In the genomic region with DNA sequence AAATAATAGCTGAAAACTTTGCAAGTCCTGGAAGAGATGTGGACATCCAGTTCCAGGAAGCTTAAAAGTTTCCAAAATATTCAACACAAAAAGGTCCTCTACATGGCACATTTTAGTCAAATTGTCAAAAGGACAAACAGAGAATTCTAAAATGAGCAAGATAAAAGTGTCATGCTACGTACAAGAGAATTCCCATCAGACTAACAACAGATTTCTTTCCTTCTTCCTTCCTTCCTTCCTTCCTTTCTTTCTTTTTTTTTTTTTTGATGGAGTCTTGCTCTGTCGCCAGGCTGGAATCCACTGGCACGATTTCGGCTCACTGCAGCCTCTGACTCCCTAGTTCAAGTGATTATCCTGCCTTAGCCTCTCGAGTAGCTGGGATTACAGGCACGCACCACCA, we compare ENCODE assay signal across 39 cellular contexts. TPM values are rescaled to one million over a fixed set of nuclear protein-coding genes. Genes with fewer than 3 reads are reported as not detected.
"Had no signal": no experiment of that assay in that cellular context is flagged by ENCODE, and none has a peak within 500 bp of the region (broad histone marks: within the 10 kb centered on the region; RNA-seq: fewer than 3 reads in every experiment).

No MANE protein-coding gene starts in this region.

- H3K4me3 ChIP-seq: MG63 had no signal

- DNase-seq: Karpas-422, Kasumi-1, MG63, MM.1S, MV-4-11, NCI-H1048, NCI-H1092, NCI-H1092 treated with DMSO at 0.1 percent for 48 hours, NCI-H1105, NCI-H1105 treated with DMSO at 0.1 percent for 48 hours, NCI-H1417, NCI-H1417 treated with DMSO at 0.1 percent for 48 hours, NCI-H1436, NCI-H1436 treated with DMSO at 0.1 percent for 48 hours, NCI-H146, NCI-H1694, NCI-H1694 treated with DMSO at 0.1 percent for 48 hours, NCI-H187, NCI-H187 treated with DMSO at 0.1 percent for 48 hours, NCI-H1930, NCI-H2029, NCI-H2029 treated with DMSO at 0.1 percent for 48 hours, NCI-H2081, NCI-H2081 treated with DMSO at 0.1 percent for 48 hours, NCI-H2107, NCI-H2171, NCI-H2171 treated with DMSO at 0.1 percent for 48 hours, NCI-H2227 treated with DMSO at 0.1 percent for 48 hours, NCI-H226, NCI-H345, NCI-H446, NCI-H446 treated with DMSO at 0.1 percent for 48 hours, NCI-H510A, NCI-H510A treated with DMSO at 0.1 percent for 48 hours, NCI-H524 had no signal

- H3K36me3 ChIP-seq: MG63 had no signal

RNA-seq across cellular contexts. Expression of gene BTNL8, which starts 39.3 kb away (rescaled TPM):
- total RNA-seq: LHCN-M2, M059J, MCF 10A, NCI-H460 had no signal

RNA-seq across cellular contexts. Expression of gene BTNL3, which starts 50.4 kb away (rescaled TPM):
- total RNA-seq: LHCN-M2, M059J, MCF 10A, NCI-H460 had no signal
